20 cellular contexts compared by ENCODE assay signal in genomic region chr1:23803674-23804073, GRCh38. TPM values are rescaled to one million over a fixed set of nuclear protein-coding genes. Genes with fewer than 3 reads are reported as not detected.
DNase-seq lines count a peak whose midpoint lies in the region; ATAC-seq, FAIRE-seq and TF ChIP-seq lines count a peak whose summit lies in the region.
"Had no signal": no experiment of that assay in that cellular context is flagged by ENCODE, and none has a peak within 500 bp of the region (broad histone marks: within the 10 kb centered on the region; RNA-seq: fewer than 3 reads in every experiment).

No MANE protein-coding gene starts in this region.

- H3K9me3 ChIP-seq in CD8-positive, alpha-beta T cell (ENCODE audit: low read length), result no peaks in the 10 kb centered on the region
- H3K9me3 ChIP-seq in K562 (replicated peaks; ENCODE audit: control insufficient read depth, insufficient read depth, low read depth, low read length), result no peaks in the 10 kb centered on the region
- H3K9me3 ChIP-seq: SK-N-SH had no signal

- no peaks in the 10 kb centered on the region for H4K20me1 ChIP-seq in K562 (replicated peaks; ENCODE audit: control insufficient read depth, insufficient read depth, low read length)

- no peak overlapping the region for H3K27ac ChIP-seq in CD8-positive, alpha-beta T cell (ENCODE audit: low read depth, low read length)
- no peak overlapping the region for H3K27ac ChIP-seq in K562 (ENCODE audit: extremely low read depth, low read depth, low read length)

- no peak overlapping the region for H2AFZ ChIP-seq in K562 (ENCODE audit: low read depth, low read length)

- no peak for TF ChIP-seq EP300 in K562 (IDR thresholded peaks at IDR 0.05; ENCODE audit: low read length)

- H3K27ac Mint-ChIP-seq in activated naive CD4-positive, alpha-beta T cell treated with anti-CD3 and anti-CD28 coated beads, Interleukin-2, amount 50 U/mL, for 72 hours, result peak overlapping the region; percentile 8 to 72
- peak overlapping the region; percentile 22 for H3K27ac Mint-ChIP-seq in CD8-positive, alpha-beta T cell
- H3K27ac Mint-ChIP-seq in stimulated activated memory B cell treated with anti-CD40 and anti-IgM and Interleukin-4, amounts not matched to agents 10 μg/mL and 1 μg/mL and 100 μg/mL, for 72 hours, result peak overlapping the region; percentile 17

- no peak overlapping the region for H3K4me3 ChIP-seq in CD8-positive, alpha-beta T cell (ENCODE audit: low read depth, low read length)
- no peak overlapping the region for H3K4me3 ChIP-seq in K562

- WGBS in K562 (ENCODE audit: insufficient coverage, low coverage, missing lambda C conversion rate), result 72% methylated on average over 5 of the region's 5 CpGs

- H3K27me3 ChIP-seq in CD8-positive, alpha-beta T cell (ENCODE audit: insufficient read depth, low read length), result no peaks in the 10 kb centered on the region
- no peaks in the 10 kb centered on the region for H3K27me3 ChIP-seq in K562 (ENCODE audit: control insufficient read depth in 2 of 2, insufficient read depth in 2 of 2, low read length in 2 of 2)

- no peaks in the 10 kb centered on the region for H3K9me3 Mint-ChIP-seq in activated naive CD4-positive, alpha-beta T cell treated with anti-CD3 and anti-CD28 coated beads, Interleukin-2, amount 50 U/mL, for 72 hours
- H3K9me3 Mint-ChIP-seq in CD8-positive, alpha-beta T cell, result no peaks in the 10 kb centered on the region
- H3K9me3 Mint-ChIP-seq in stimulated activated memory B cell treated with anti-CD40 and anti-IgM and Interleukin-4, amounts not matched to agents 10 μg/mL and 1 μg/mL and 100 μg/mL, for 72 hours, result no peaks in the 10 kb centered on the region
- H3K9me3 Mint-ChIP-seq: IgD-negative memory B cell had no signal

- CTCF ChIA-PET in CD8-positive, alpha-beta T cell (lab: Charles Lee), result no interaction called here
- CTCF ChIA-PET in K562 (lab: Yijun Ruan, JAX; ENCODE audit: low intra/inter-chr PET ratio), result no interaction called here

- TF ChIP-seq CTCF in CD8-positive, alpha-beta T cell (IDR thresholded peaks at IDR 0.05), result no peak
- TF ChIP-seq CTCF in K562 (IDR thresholded peaks at IDR 0.05 in 2 of 3, conservative IDR thresholded peaks at IDR 0.05 in 1 of 3; ENCODE audit: insufficient read depth in 2 of 3, low read depth in 1 of 3, low read length in 3 of 3), result no peak

- peaks cover 18% of the 10 kb centered on the region for H3K4me1 ChIP-seq in CD8-positive, alpha-beta T cell (ENCODE audit: insufficient read depth, low read length)
- peaks cover 31 to 36% of the 10 kb centered on the region in 2 experiments for H3K4me1 ChIP-seq in K562 (replicated peaks in 1 of 2; ENCODE audit: control insufficient read depth in 2 of 2, insufficient read depth in 2 of 2, low read length in 2 of 2)

- H3K27me3 Mint-ChIP-seq in CD8-positive, alpha-beta T cell (ENCODE audit: low read depth), result no peaks in the 10 kb centered on the region
- H3K27me3 Mint-ChIP-seq in stimulated activated memory B cell treated with anti-CD40 and anti-IgM and Interleukin-4, amounts not matched to agents 10 μg/mL and 1 μg/mL and 100 μg/mL, for 72 hours, result no peaks in the 10 kb centered on the region
- H3K27me3 Mint-ChIP-seq: IgD-negative memory B cell had no signal

- peak overlapping the region in 1 of 2 experiments; percentile 51; a peak in 1 of 4 replicates for H3K9ac ChIP-seq in K562 (ENCODE audit: insufficient read depth in 1 of 2, low read depth in 2 of 2, low read length in 2 of 2)
- H3K9ac ChIP-seq: SK-N-SH had no signal

- H3K36me3 Mint-ChIP-seq in activated naive CD4-positive, alpha-beta T cell treated with anti-CD3 and anti-CD28 coated beads, Interleukin-2, amount 50 U/mL, for 72 hours, result peaks cover 6 to 7% of the 10 kb centered on the region in 2 donors
- H3K36me3 Mint-ChIP-seq in CD8-positive, alpha-beta T cell, result peaks cover 48% of the 10 kb centered on the region
- peaks cover 24% of the 10 kb centered on the region for H3K36me3 Mint-ChIP-seq in stimulated activated memory B cell treated with anti-CD40 and anti-IgM and Interleukin-4, amounts not matched to agents 10 μg/mL and 1 μg/mL and 100 μg/mL, for 72 hours

- TF ChIP-seq POLR2A in K562 (conservative IDR thresholded peaks at IDR 0.05), result no peak

- TF ChIP-seq RAD21 in K562 (CRISPR knock-in tag; conservative IDR thresholded peaks at IDR 0.05 in 1 of 2, IDR thresholded peaks at IDR 0.05 in 1 of 2), result no peak

- POLR2A ChIA-PET in CD8-positive, alpha-beta T cell (lab: Charles Lee), result no interaction called here
- POLR2A ChIA-PET in K562 (lab: Yijun Ruan, JAX), result interaction anchor here (0.5 to 6.8 kb wide), 5 partner anchors 11 to 106 kb away, joined by 3 to 71 read pairs (median 3); partner anchors contain the start of genes LYPLA2 and PITHD1

- intact Hi-C loops in CD8-positive, alpha-beta T cell (cut with DNase I, micrococcal nuclease), result loop anchor here (10.0 kb wide), 2 partner anchors 181 to 249 kb away; partner anchors contain the start of genes ID3 (in 1 of the 2) and SRSF10 (in 1 of the 2)
- intact Hi-C loops in K562 (cut with micrococcal nuclease), result no loop called here

- in situ Hi-C loops in K562 (cut with MboI), result no loop called here

- no peak for DNase-seq in activated naive CD4-positive, alpha-beta T cell treated with anti-CD3 and anti-CD28 coated beads, Interleukin-2, amount 50 U/mL, for 72 hours (ENCODE audit: low spot score in 2 of 2)
- DNase-seq in activated naive CD4-positive, alpha-beta T cell (lab: John Stamatoyannopoulos, UW), result no peak
- DNase-seq in CD8-positive, alpha-beta T cell, result no peak
- DNase-seq in K562 (ENCODE audit: extremely low read depth in 1 of 4, low spot score in 3 of 4) (no peak), frontal cortex (ENCODE audit: low spot score in 2 of 2) (no peak), putamen (ENCODE audit: low spot score) (no peak)
- DNase-seq: Karpas-422, NCI-H1417, NCI-H1694 treated with DMSO at 0.1 percent for 48 hours, NCI-H2081 treated with DMSO at 0.1 percent for 48 hours, NCI-H446 treated with DMSO at 0.1 percent for 48 hours, NCI-H526 treated with DMSO at 0.1 percent for 48 hours, SIG-M5 had no signal

- ATAC-seq in activated naive CD4-positive, alpha-beta T cell treated with anti-CD3 and anti-CD28 coated beads, Interleukin-2, amount 50 U/mL, for 72 hours, result no peak
- ATAC-seq in CD8-positive, alpha-beta T cell, result no peak
- ATAC-seq in K562 (no peak), GM21619 (IDR thresholded peaks at IDR 0.05; ENCODE audit: unreplicated experiment) (no peak)
- no peak for ATAC-seq in stimulated activated memory B cell treated with anti-CD40 and anti-IgM and Interleukin-4, amounts not matched to agents 10 μg/mL and 1 μg/mL and 100 μg/mL, for 72 hours

- H3K79me2 ChIP-seq in K562 (ENCODE audit: control insufficient read depth, insufficient read depth, low read length), result peaks cover 23% of the 10 kb centered on the region

- no peaks in the 10 kb centered on the region for H3K9me1 ChIP-seq in K562 (ENCODE audit: control insufficient read depth, insufficient read depth, low read length)

- no TSS peak for BruUV-seq in K562 (replicated peaks; lab: Mats Ljungman, UMichigan)

- no peak overlapping the region for H3K4me2 ChIP-seq in K562 (ENCODE audit: insufficient read depth, low read length)
- H3K4me2 ChIP-seq: SK-N-SH had no signal

- H3K4me1 Mint-ChIP-seq in CD8-positive, alpha-beta T cell (ENCODE audit: low read depth), result peaks cover 10% of the 10 kb centered on the region
- H3K4me1 Mint-ChIP-seq in stimulated activated memory B cell treated with anti-CD40 and anti-IgM and Interleukin-4, amounts not matched to agents 10 μg/mL and 1 μg/mL and 100 μg/mL, for 72 hours, result peaks cover 29% of the 10 kb centered on the region

- FAIRE-seq in K562 (lab: Jason Lieb, UNC) (no peak), frontal cortex (lab: Jason Lieb, UNC) (no peak)
- FAIRE-seq: A204.1, GM12891, H54 had no signal

- H3K36me3 ChIP-seq in CD8-positive, alpha-beta T cell (ENCODE audit: insufficient read depth, low read length), result peaks cover 9% of the 10 kb centered on the region
- peaks cover 7% of the 10 kb centered on the region; the same call in 2 of the 3 replicates for H3K36me3 ChIP-seq in K562 (ENCODE audit: control insufficient read depth, insufficient read depth, low read length)

- no peak overlapping the region for H3K4me3 Mint-ChIP-seq in CD8-positive, alpha-beta T cell
- no peak overlapping the region for H3K4me3 Mint-ChIP-seq in stimulated activated memory B cell treated with anti-CD40 and anti-IgM and Interleukin-4, amounts not matched to agents 10 μg/mL and 1 μg/mL and 100 μg/mL, for 72 hours

RNA-seq across cellular contexts. Expression of gene GALE, which starts 3.1 kb away (rescaled TPM):
- total RNA-seq in activated naive CD4-positive, alpha-beta T cell treated with anti-CD3 and anti-CD28 coated beads, Interleukin-2, amount 50 U/mL, for 72 hours, result 10 to 100 TPM; 43.6 to 53.2 TPM
- 1 to 10 TPM; 4.6 to 4.7 TPM for total RNA-seq in CD8-positive, alpha-beta T cell
- 48.0 and 134 TPM in 2 replicates for total RNA-seq in K562 (2011; cell fraction: chromatin; rRNA removed; ENCODE audit: low replicate concordance)
- total RNA-seq in K562 (2011; cell fraction: nucleolus; rRNA removed), result 107 and 108 TPM in 2 replicates
- 54.4 and 66.4 TPM in 2 replicates for total RNA-seq in K562 (2011; cell fraction: nucleoplasm; rRNA removed)
- 130 and 133 TPM in 2 replicates for total RNA-seq in K562 (2014; rRNA removed)
- total RNA-seq in K562 (2014; rRNA removed; fragmentation: Illumina TruSeq; extraction: Trizol), result 36.8 and 48.3 TPM in 2 replicates
- 86.2 and 91.3 TPM in 2 replicates for total RNA-seq in K562 (2015; rRNA removed; fragmentation: Illumina TruSeq; extraction: Trizol)
- total RNA-seq in K562 (2021), result 108 and 112 TPM in 2 replicates
- polyA plus RNA-seq in K562 (2011; rRNA removed), result 88.3 and 104 TPM in 2 replicates
- polyA plus RNA-seq in K562 (2011; cell fraction: cytosol; rRNA removed), result 132 and 175 TPM in 2 replicates
- 105 and 111 TPM in 2 replicates for polyA plus RNA-seq in K562 (2011; cell fraction: nucleus; rRNA removed)
- 89.3 and 129 TPM in 2 replicates for polyA plus RNA-seq in K562 (2012)
- polyA plus RNA-seq in K562 (2014; fragmentation: Illumina TruSeq; extraction: Trizol), result 96.6 and 108 TPM in 2 replicates
- polyA plus RNA-seq in K562 (2014; fragmentation: Nextera tagmentation; extraction: Ambion mirVana), result 10 to 100 TPM in 1 of 2 experiments, 1 to 10 TPM in 1; 8.4 to 48.4 TPM
- 125 and 139 TPM in 2 replicates for polyA plus RNA-seq in K562 (2014; rRNA removed)
- 33.6 and 40.5 TPM in 2 replicates for polyA minus RNA-seq in K562 (2011; rRNA and poly(A)+ RNA removed)
- 29.0 and 36.3 TPM in 2 replicates for polyA minus RNA-seq in K562 (2011; cell fraction: cytosol; rRNA and poly(A)+ RNA removed)
- polyA minus RNA-seq in K562 (2011; cell fraction: nucleus; rRNA and poly(A)+ RNA removed), result 28.5 and 41.0 TPM in 2 replicates
- 26.1 TPM for total RNA-seq in frontal cortex

RNA-seq across cellular contexts. Expression of gene LYPLA2, which starts 12.7 kb away (rescaled TPM):
- 10 to 100 TPM; 73.6 to 78.1 TPM for total RNA-seq in activated naive CD4-positive, alpha-beta T cell treated with anti-CD3 and anti-CD28 coated beads, Interleukin-2, amount 50 U/mL, for 72 hours
- total RNA-seq in CD8-positive, alpha-beta T cell, result 10 to 100 TPM; 39.3 to 40.4 TPM
- 27.3 and 126 TPM in 2 replicates for total RNA-seq in K562 (2011; cell fraction: chromatin; rRNA removed; ENCODE audit: low replicate concordance)
- total RNA-seq in K562 (2011; cell fraction: nucleolus; rRNA removed), result 89.4 and 103 TPM in 2 replicates
- total RNA-seq in K562 (2011; cell fraction: nucleoplasm; rRNA removed), result 56.7 and 62.0 TPM in 2 replicates
- total RNA-seq in K562 (2014; rRNA removed) (126 and 144 TPM in 2 replicates), K562 (2014; rRNA removed; fragmentation: Illumina TruSeq; extraction: Trizol) (17.4 and 25.8 TPM in 2 replicates), K562 (2015; rRNA removed; fragmentation: Illumina TruSeq; extraction: Trizol) (56.5 and 58.4 TPM in 2 replicates), K562 (2021) (108 and 109 TPM in 2 replicates), frontal cortex (27.7 TPM)
- polyA plus RNA-seq in K562 (2011; rRNA removed) (60.1 and 72.7 TPM in 2 replicates), K562 (2014; fragmentation: Illumina TruSeq; extraction: Trizol) (90.2 and 141 TPM in 2 replicates), K562 (2014; fragmentation: Nextera tagmentation; extraction: Ambion mirVana) (1 to 10 TPM; 3.9 to 9.9 TPM), K562 (2014; rRNA removed) (127 and 128 TPM in 2 replicates)
- 89.6 and 223 TPM in 2 replicates for polyA plus RNA-seq in K562 (2011; cell fraction: cytosol; rRNA removed)
- polyA plus RNA-seq in K562 (2011; cell fraction: nucleus; rRNA removed), result 141 and 217 TPM in 2 replicates
- 97.6 and 103 TPM in 2 replicates for polyA plus RNA-seq in K562 (2012)
- polyA minus RNA-seq in K562 (2011; rRNA and poly(A)+ RNA removed), result 21.3 and 39.9 TPM in 2 replicates
- polyA minus RNA-seq in K562 (2011; cell fraction: cytosol; rRNA and poly(A)+ RNA removed), result 64.0 and 69.4 TPM in 2 replicates
- polyA minus RNA-seq in K562 (2011; cell fraction: nucleus; rRNA and poly(A)+ RNA removed), result 25.7 and 26.4 TPM in 2 replicates

RNA-seq across cellular contexts. Expression of gene HMGCL, which starts 21.6 kb away (rescaled TPM):
- 10 to 100 TPM; 29.0 to 45.3 TPM for total RNA-seq in activated naive CD4-positive, alpha-beta T cell treated with anti-CD3 and anti-CD28 coated beads, Interleukin-2, amount 50 U/mL, for 72 hours
- total RNA-seq in CD8-positive, alpha-beta T cell, result 10 to 100 TPM in 1 of 2 experiments, 1 to 10 TPM in 1; 9.2 to 10.2 TPM
- total RNA-seq in K562 (2011; cell fraction: chromatin; rRNA removed; ENCODE audit: low replicate concordance), result 44.6 and 54.9 TPM in 2 replicates
- total RNA-seq in K562 (2011; cell fraction: nucleolus; rRNA removed), result 33.6 and 36.7 TPM in 2 replicates
- total RNA-seq in K562 (2011; cell fraction: nucleoplasm; rRNA removed), result 43.8 and 70.2 TPM in 2 replicates
- total RNA-seq in K562 (2014; rRNA removed), result 24.2 TPM in 2 replicates
- 14.7 and 18.8 TPM in 2 replicates for total RNA-seq in K562 (2014; rRNA removed; fragmentation: Illumina TruSeq; extraction: Trizol)
- total RNA-seq in K562 (2015; rRNA removed; fragmentation: Illumina TruSeq; extraction: Trizol), result 15.5 and 18.0 TPM in 2 replicates
- total RNA-seq in K562 (2021), result 19.5 and 20.3 TPM in 2 replicates
- 37.8 and 43.1 TPM in 2 replicates for polyA plus RNA-seq in K562 (2011; rRNA removed)
- 29.4 and 39.5 TPM in 2 replicates for polyA plus RNA-seq in K562 (2011; cell fraction: cytosol; rRNA removed)
- 22.1 and 29.0 TPM in 2 replicates for polyA plus RNA-seq in K562 (2011; cell fraction: nucleus; rRNA removed)
- polyA plus RNA-seq in K562 (2012), result 21.8 and 49.2 TPM in 2 replicates
- 22.6 and 23.9 TPM in 2 replicates for polyA plus RNA-seq in K562 (2014; fragmentation: Illumina TruSeq; extraction: Trizol)
- polyA plus RNA-seq in K562 (2014; fragmentation: Nextera tagmentation; extraction: Ambion mirVana), result 10 to 100 TPM; 73.0 to 82.2 TPM
- polyA plus RNA-seq in K562 (2014; rRNA removed), result 23.2 and 24.6 TPM in 2 replicates
- polyA minus RNA-seq in K562 (2011; rRNA and poly(A)+ RNA removed), result 26.6 and 26.7 TPM in 2 replicates
- polyA minus RNA-seq in K562 (2011; cell fraction: cytosol; rRNA and poly(A)+ RNA removed), result 9.7 and 10.6 TPM in 2 replicates
- 8.5 and 13.7 TPM in 2 replicates for polyA minus RNA-seq in K562 (2011; cell fraction: nucleus; rRNA and poly(A)+ RNA removed)
- total RNA-seq in frontal cortex, result 11.8 TPM

RNA-seq across cellular contexts. Expression of gene PITHD1, which starts 25.5 kb away (rescaled TPM):
- total RNA-seq in activated naive CD4-positive, alpha-beta T cell treated with anti-CD3 and anti-CD28 coated beads, Interleukin-2, amount 50 U/mL, for 72 hours, result 10 to 100 TPM; 68.6 to 94.7 TPM
- total RNA-seq in CD8-positive, alpha-beta T cell, result 100 to 1,000 TPM; 112 to 117 TPM
- 96.3 and 113 TPM in 2 replicates for total RNA-seq in K562 (2011; cell fraction: chromatin; rRNA removed; ENCODE audit: low replicate concordance)
- total RNA-seq in K562 (2011; cell fraction: nucleolus; rRNA removed), result 53.2 and 60.7 TPM in 2 replicates
- 112 and 144 TPM in 2 replicates for total RNA-seq in K562 (2011; cell fraction: nucleoplasm; rRNA removed)
- total RNA-seq in K562 (2014; rRNA removed) (149 and 175 TPM in 2 replicates), K562 (2014; rRNA removed; fragmentation: Illumina TruSeq; extraction: Trizol) (172 and 175 TPM in 2 replicates), K562 (2015; rRNA removed; fragmentation: Illumina TruSeq; extraction: Trizol) (144 and 151 TPM in 2 replicates), K562 (2021) (126 and 141 TPM in 2 replicates), frontal cortex (83.6 TPM)
- polyA plus RNA-seq in K562 (2011; rRNA removed) (159 and 167 TPM in 2 replicates), K562 (2014; fragmentation: Illumina TruSeq; extraction: Trizol) (133 and 138 TPM in 2 replicates), K562 (2014; fragmentation: Nextera tagmentation; extraction: Ambion mirVana) (10 to 100 TPM; 46.5 to 51.7 TPM), K562 (2014; rRNA removed) (159 and 175 TPM in 2 replicates)
- 81.9 and 157 TPM in 2 replicates for polyA plus RNA-seq in K562 (2011; cell fraction: cytosol; rRNA removed)
- 74.8 and 105 TPM in 2 replicates for polyA plus RNA-seq in K562 (2011; cell fraction: nucleus; rRNA removed)
- polyA plus RNA-seq in K562 (2012), result 80.0 and 120 TPM in 2 replicates
- 59.4 and 74.4 TPM in 2 replicates for polyA minus RNA-seq in K562 (2011; rRNA and poly(A)+ RNA removed)
- 29.4 and 34.5 TPM in 2 replicates for polyA minus RNA-seq in K562 (2011; cell fraction: cytosol; rRNA and poly(A)+ RNA removed)
- polyA minus RNA-seq in K562 (2011; cell fraction: nucleus; rRNA and poly(A)+ RNA removed), result 17.0 and 32.8 TPM in 2 replicates
